13 cellular contexts compared by ENCODE assay signal in the genomic region with DNA sequence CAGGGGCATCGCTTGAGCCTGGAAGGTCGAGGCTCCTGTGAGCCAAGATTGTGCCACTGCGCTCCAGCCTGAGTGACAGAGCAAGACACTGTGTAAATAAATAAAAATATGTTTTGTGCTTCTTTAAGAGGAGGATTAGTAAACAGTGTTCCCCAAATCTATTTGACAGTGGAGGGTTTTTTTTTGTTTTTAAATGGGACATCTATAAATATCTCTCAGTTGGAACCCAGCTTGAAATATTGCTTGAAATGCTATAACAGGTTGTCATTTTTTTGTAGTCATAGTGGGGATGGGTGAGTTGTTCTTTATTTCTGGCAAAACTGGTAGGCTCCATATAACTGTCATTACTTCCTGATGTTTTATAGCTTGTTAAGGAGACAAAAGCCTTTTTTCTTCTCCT. TPM values are rescaled to one million over a fixed set of nuclear protein-coding genes. Genes with fewer than 3 reads are reported as not detected.
DNase-seq lines count a peak whose midpoint lies in the region; ATAC-seq and TF ChIP-seq lines count a peak whose summit lies in the region.
"Had no signal": no experiment of that assay in that cellular context is flagged by ENCODE, and none has a peak within 500 bp of the region (broad histone marks: within the 10 kb centered on the region; RNA-seq: fewer than 3 reads in every experiment).

No MANE protein-coding gene starts in this region.

- H3K36me3 ChIP-seq in GM23338 (ENCODE audit: insufficient read depth) (no peaks in the 10 kb centered on the region), smooth muscle cell (ENCODE audit: low read depth) (no peaks in the 10 kb centered on the region)
- H3K36me3 ChIP-seq: HAP-1 had no signal

- no peak overlapping the region for H2AFZ ChIP-seq in GM23338
- no peak overlapping the region for H2AFZ ChIP-seq in smooth muscle cell (ENCODE audit: low read depth)

- peaks cover 2% of the 10 kb centered on the region for H3K27me3 Mint-ChIP-seq in GM23338 (ENCODE audit: insufficient read depth, low read depth, poor library complexity)
- H3K27me3 Mint-ChIP-seq: CD4-positive, alpha-beta memory T cell had no signal

- no peaks in the 10 kb centered on the region for H3K9me2 ChIP-seq in GM23338 (ENCODE audit: insufficient read depth)

- H3K79me2 ChIP-seq in GM23338 (replicated peaks; ENCODE audit: insufficient read depth), result peaks cover 98% of the 10 kb centered on the region
- peaks cover 43% of the 10 kb centered on the region for H3K79me2 ChIP-seq in smooth muscle cell (ENCODE audit: low read depth)

- H3K27ac ChIP-seq in GM23338 (ENCODE audit: low read depth), result no peak overlapping the region
- H3K27ac ChIP-seq in VCaP, result peak overlapping the region; percentile 54
- H3K27ac ChIP-seq in foreskin keratinocyte, result no peak overlapping the region
- H3K27ac ChIP-seq in smooth muscle cell (ENCODE audit: low read depth), result no peak overlapping the region

- H3K9me3 Mint-ChIP-seq in GM23338, result no peaks in the 10 kb centered on the region
- H3K9me3 Mint-ChIP-seq: CD4-positive, alpha-beta memory T cell had no signal

- H4K20me1 ChIP-seq in GM23338 (replicated peaks; ENCODE audit: insufficient read depth), result no peaks in the 10 kb centered on the region; the same call in 1 of the 2 replicates
- H4K20me1 ChIP-seq in smooth muscle cell (ENCODE audit: low read depth), result peaks cover 22% of the 10 kb centered on the region

- peaks cover 60% of the 10 kb centered on the region for H3K4me1 Mint-ChIP-seq in GM23338

- H3K9me3 ChIP-seq in smooth muscle cell (replicated peaks; ENCODE audit: low read depth), result no peaks in the 10 kb centered on the region
- H3K9me3 ChIP-seq: HAP-1 had no signal

- H3F3A ChIP-seq in GM23338 (replicated peaks; ENCODE audit: low read depth), result no peaks in the 10 kb centered on the region
- no peaks in the 10 kb centered on the region for H3F3A ChIP-seq in smooth muscle cell (ENCODE audit: low read depth)

- no peaks in the 10 kb centered on the region for H3K27me3 ChIP-seq in GM23338 (ENCODE audit: insufficient read depth)
- H3K27me3 ChIP-seq in foreskin keratinocyte, result no peaks in the 10 kb centered on the region
- H3K27me3 ChIP-seq in smooth muscle cell (ENCODE audit: low read depth), result no peaks in the 10 kb centered on the region

- H3K36me3 Mint-ChIP-seq in GM23338 (ENCODE audit: low read depth), result no peaks in the 10 kb centered on the region
- H3K36me3 Mint-ChIP-seq: CD4-positive, alpha-beta memory T cell had no signal

- no peak overlapping the region for H3K4me3 Mint-ChIP-seq in GM23338
- H3K4me3 Mint-ChIP-seq: CD4-positive, alpha-beta memory T cell had no signal

- no peak overlapping the region for H3K4me3 ChIP-seq in GM23338
- H3K4me3 ChIP-seq in smooth muscle cell, result no peak overlapping the region
- H3K4me3 ChIP-seq: HAP-1 had no signal

- H3K4me2 ChIP-seq in GM23338 (peak overlapping the region; percentile 49; the same call in 1 of the 2 replicates), smooth muscle cell (no peak overlapping the region)

- no peak overlapping the region for H3K9ac ChIP-seq in smooth muscle cell (ENCODE audit: low read depth)

- ATAC-seq in GM23338 (no peak), foreskin keratinocyte (no peak)

- WGBS in smooth muscle cell (ENCODE audit: low lambda C conversion rate), result 99% methylated on average over 3 of the region's 3 CpGs

- TF ChIP-seq CTCF in GM23338 (conservative IDR thresholded peaks at IDR 0.05; ENCODE audit: low read depth in 2 of 2) (no peak), VCaP (conservative IDR thresholded peaks at IDR 0.05) (no peak), foreskin keratinocyte (conservative IDR thresholded peaks at IDR 0.05) (no peak), smooth muscle cell (IDR thresholded peaks at IDR 0.05; ENCODE audit: borderline replicate concordance, insufficient read depth, poor library complexity, severe bottlenecking) (no peak)

- DNase-seq in GM23338 (ENCODE audit: low spot score) (no peak), cerebellum (ENCODE audit: low spot score) (peak; percentile 40), foreskin keratinocyte (no peak), smooth muscle cell (lab: John Stamatoyannopoulos, UW; ENCODE audit: unreplicated experiment) (no peak), HCEC 1CT (no peak)
- DNase-seq: Calu3; CD4-positive, alpha-beta memory T cell; COR-L47; DMS53; DMS79 treated with DMSO at 0.1 percent for 48 hours; GOT3 had no signal

- H3K4me1 ChIP-seq in GM23338 (ENCODE audit: insufficient read depth) (peaks cover 80% of the 10 kb centered on the region), foreskin keratinocyte (peaks cover 7% of the 10 kb centered on the region), smooth muscle cell (ENCODE audit: low read depth) (peaks cover 10% of the 10 kb centered on the region)

- no peak overlapping the region for H3K27ac Mint-ChIP-seq in GM23338

TF ChIP-seq in GM23338, 12 proteins besides CTCF, POLR2A, EP300 and RAD21:
- TF ChIP-seq JUNB (IDR thresholded peaks at IDR 0.05; ENCODE audit: unreplicated experiment) (no peak), STAT1 (IDR thresholded peaks at IDR 0.05; ENCODE audit: unreplicated experiment) (no peak), EZH2 (IDR thresholded peaks at IDR 0.05; ENCODE audit: low read depth, unreplicated experiment) (no peak)
- TF ChIP-seq, protein P1, sequence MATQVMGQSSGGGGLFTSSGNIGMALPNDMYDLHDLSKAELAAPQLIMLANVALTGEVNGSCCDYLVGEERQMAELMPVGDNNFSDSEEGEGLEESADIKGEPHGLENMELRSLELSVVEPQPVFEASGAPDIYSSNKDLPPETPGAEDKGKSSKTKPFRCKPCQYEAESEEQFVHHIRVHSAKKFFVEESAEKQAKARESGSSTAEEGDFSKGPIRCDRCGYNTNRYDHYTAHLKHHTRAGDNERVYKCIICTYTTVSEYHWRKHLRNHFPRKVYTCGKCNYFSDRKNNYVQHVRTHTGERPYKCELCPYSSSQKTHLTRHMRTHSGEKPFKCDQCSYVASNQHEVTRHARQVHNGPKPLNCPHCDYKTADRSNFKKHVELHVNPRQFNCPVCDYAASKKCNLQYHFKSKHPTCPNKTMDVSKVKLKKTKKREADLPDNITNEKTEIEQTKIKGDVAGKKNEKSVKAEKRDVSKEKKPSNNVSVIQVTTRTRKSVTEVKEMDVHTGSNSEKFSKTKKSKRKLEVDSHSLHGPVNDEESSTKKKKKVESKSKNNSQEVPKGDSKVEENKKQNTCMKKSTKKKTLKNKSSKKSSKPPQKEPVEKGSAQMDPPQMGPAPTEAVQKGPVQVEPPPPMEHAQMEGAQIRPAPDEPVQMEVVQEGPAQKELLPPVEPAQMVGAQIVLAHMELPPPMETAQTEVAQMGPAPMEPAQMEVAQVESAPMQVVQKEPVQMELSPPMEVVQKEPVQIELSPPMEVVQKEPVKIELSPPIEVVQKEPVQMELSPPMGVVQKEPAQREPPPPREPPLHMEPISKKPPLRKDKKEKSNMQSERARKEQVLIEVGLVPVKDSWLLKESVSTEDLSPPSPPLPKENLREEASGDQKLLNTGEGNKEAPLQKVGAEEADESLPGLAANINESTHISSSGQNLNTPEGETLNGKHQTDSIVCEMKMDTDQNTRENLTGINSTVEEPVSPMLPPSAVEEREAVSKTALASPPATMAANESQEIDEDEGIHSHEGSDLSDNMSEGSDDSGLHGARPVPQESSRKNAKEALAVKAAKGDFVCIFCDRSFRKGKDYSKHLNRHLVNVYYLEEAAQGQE (IDR thresholded peaks at IDR 0.05; ENCODE audit: unreplicated experiment), result no peak

RNA-seq across cellular contexts. Expression of gene CARMIL1, which starts 54.3 kb away (rescaled TPM):
- 38.2 and 43.2 TPM in 2 replicates for total RNA-seq in GM23338 (2014; rRNA removed; shearing (Covaris generic))
- polyA plus RNA-seq in GM23338 (2016; fragmentation: Nextera tagmentation; extraction: Ambion mirVana), result 64.2 and 66.9 TPM in 2 replicates
- total RNA-seq in cerebellum, result 36.8 TPM
- total RNA-seq in foreskin keratinocyte, result 24.8 and 25.2 TPM in 2 replicates
- 12.7 and 13.5 TPM in 2 replicates for polyA plus RNA-seq in foreskin keratinocyte
- total RNA-seq in smooth muscle cell, result 24.1 and 31.1 TPM in 2 replicates
- polyA plus RNA-seq in smooth muscle cell, result 5.7 and 7.6 TPM in 2 replicates
